ENCODE assay signal across 8 cellular contexts in the genomic region with DNA sequence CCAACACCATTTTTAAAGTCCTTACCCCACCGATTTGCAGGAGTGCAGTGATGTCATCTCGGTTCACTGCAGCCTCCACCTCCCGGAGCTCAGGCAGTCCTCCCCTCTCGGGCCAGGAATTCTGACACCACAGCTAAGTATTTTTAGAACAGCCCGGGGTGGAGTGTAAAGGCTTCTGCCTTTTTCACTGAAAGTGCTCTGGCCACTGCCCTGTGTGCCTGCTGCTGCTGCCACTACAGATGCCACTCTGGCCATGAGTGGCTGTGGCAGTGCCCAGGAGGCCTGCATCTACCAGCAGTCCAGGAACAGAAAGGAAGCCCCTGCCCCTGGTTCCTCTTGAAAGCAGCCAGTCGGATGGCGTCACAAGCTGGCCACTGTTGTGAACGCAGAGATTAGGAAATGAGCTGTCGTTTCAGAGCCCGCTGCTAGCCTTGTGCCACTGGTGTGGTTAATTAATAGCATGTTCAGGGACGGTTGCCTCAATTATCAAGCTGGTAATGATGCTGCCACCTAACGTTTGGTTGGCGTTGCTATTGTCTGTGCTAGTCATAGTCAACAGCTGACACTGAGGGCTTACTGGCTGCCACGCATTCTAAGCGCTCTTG. TPM values are rescaled to one million over a fixed set of nuclear protein-coding genes. Genes with fewer than 3 reads are reported as not detected.
DNase-seq lines count a peak whose midpoint lies in the region; ATAC-seq and TF ChIP-seq lines count a peak whose summit lies in the region.

No MANE protein-coding gene starts in this region.

- H3K4me1 ChIP-seq in left lung: peaks cover 13 to 44% of the 10 kb centered on the region in 2 donors
- H3K4me1 ChIP-seq in effector memory CD4-positive, alpha-beta T cell (ENCODE audit: control insufficient read depth, insufficient read depth, low read length, poor library complexity, severe bottlenecking): no peaks in the 10 kb centered on the region

- H3K9me3 ChIP-seq in left lung: peaks cover 0 to 9% of the 10 kb centered on the region in 2 donors
- H3K9me3 ChIP-seq in effector memory CD4-positive, alpha-beta T cell (ENCODE audit: control insufficient read depth, low read length): no peaks in the 10 kb centered on the region

- intact Hi-C loops in left lung (cut with DNase I): no loop called here

- H3K27ac ChIP-seq in caudate nucleus (ENCODE audit: low read depth, low read length) (peak overlapping the region; percentile 65), left lung (peak overlapping the region in 1 of 2 donors; percentile 63)
- H3K27ac ChIP-seq in effector memory CD4-positive, alpha-beta T cell (ENCODE audit: insufficient read depth, low read length, poor library complexity, severe bottlenecking): no peak overlapping the region

- TF ChIP-seq CTCF in left lung (IDR thresholded peaks at IDR 0.05): no peak

- DNase-seq in C1 segment of cervical spinal cord (lab: John Stamatoyannopoulos, UW) (peak in 10 of 14 donors; percentile 36 to 78 (median 55)), NCI-H748 treated with DMSO at 0.1 percent for 48 hours (lab: John Stamatoyannopoulos, UW) (peak; percentile 14), caudate nucleus (lab: John Stamatoyannopoulos, UW) (peak in 47 of 61 donors; percentile 22 to 88 (median 60)), left lung (peak; percentile 75 to 86), superior temporal gyrus (ENCODE audit: extremely low spot score) (peak; percentile 91)
- DNase-seq in effector memory CD4-positive, alpha-beta T cell: no peak

- no peak overlapping the region for H3K4me3 ChIP-seq in left lung
- no peak overlapping the region for H3K4me3 ChIP-seq in effector memory CD4-positive, alpha-beta T cell (ENCODE audit: insufficient read depth, low read depth, low read length, poor library complexity, severe bottlenecking)

- H3K36me3 ChIP-seq in left lung: peaks cover 0 to 35% of the 10 kb centered on the region in 2 donors
- H3K36me3 ChIP-seq in effector memory CD4-positive, alpha-beta T cell (ENCODE audit: control insufficient read depth, insufficient read depth, low read length): peaks cover 10% of the 10 kb centered on the region

- no peaks in the 10 kb centered on the region for H3K27me3 ChIP-seq in left lung
- H3K27me3 ChIP-seq in effector memory CD4-positive, alpha-beta T cell (replicated peaks; ENCODE audit: control insufficient read depth, insufficient read depth, low read length, poor library complexity, severe bottlenecking): no peaks in the 10 kb centered on the region

- ATAC-seq in GM19452 (IDR thresholded peaks at IDR 0.05; ENCODE audit: unreplicated experiment) (peak; percentile 63), left lung (peak; percentile 77), HG03520 (IDR thresholded peaks at IDR 0.05; ENCODE audit: unreplicated experiment) (no peak)

RNA-seq across cellular contexts. Expression of a gene that starts 23.6 kb away (rescaled TPM):
- total RNA-seq in left lung: 10 to 100 TPM; 45.6 to 73.4 TPM

Comparison
In these comparisons a context has a peak if more than half of its experiments do, and no peak if none do; other contexts are left out.
1. DNase-seq: peak in C1 segment of cervical spinal cord (10 of 14), NCI-H748 treated with DMSO at 0.1 percent for 48 hours (single experiment), caudate nucleus (47 of 61), left lung (2 of 2) and superior temporal gyrus (single experiment); none in effector memory CD4-positive, alpha-beta T cell (0 of 3).